ENCODE assay signal across 8 cellular contexts in genomic region chr1:62131093-62131725, GRCh38.
DNase-seq lines count a peak whose midpoint lies in the region; ATAC-seq and TF ChIP-seq lines count a peak whose summit lies in the region.

No MANE protein-coding gene starts in this region.

- peak; percentile 11 to 74 (median 44) for TF ChIP-seq CTCF in sigmoid colon (IDR thresholded peaks at IDR 0.05)

- no peak for TF ChIP-seq EP300 in sigmoid colon (IDR thresholded peaks at IDR 0.05)

- no peaks in the 10 kb centered on the region for H3K27me3 ChIP-seq in sigmoid colon

- H3K4me1 ChIP-seq in sigmoid colon = no peaks in the 10 kb centered on the region

- peak; percentile 32 for DNase-seq in DMS 273 treated with DMSO at 0.1 percent for 48 hours (lab: John Stamatoyannopoulos, UW)
- peak; percentile 71 for DNase-seq in NCI-H748 (lab: John Stamatoyannopoulos, UW; ENCODE audit: unreplicated experiment)
- DNase-seq in activated naive CD4-positive, alpha-beta T cell treated with anti-CD3 and anti-CD28 coated beads, Interleukin-2, amount 50 U/mL, for 16 hours = peak; percentile 17
- DNase-seq in left cardiac atrium = no peak
- no peak for DNase-seq in sigmoid colon
- no peak for DNase-seq in posterior vena cava (ENCODE audit: low spot score)

- peaks cover 0 to 12% (median 5%) of the 10 kb centered on the region in 4 donors for H3K36me3 ChIP-seq in sigmoid colon

- ATAC-seq in GM19397 (IDR thresholded peaks at IDR 0.05; ENCODE audit: unreplicated experiment) = peak; percentile 90
- peak; percentile 84 for ATAC-seq in HG03354 (IDR thresholded peaks at IDR 0.05; ENCODE audit: poor library complexity, severe bottlenecking, unreplicated experiment)
- peak; percentile 63 to 84 for ATAC-seq in left cardiac atrium

- no peak for TF ChIP-seq POLR2A in sigmoid colon (IDR thresholded peaks at IDR 0.05)

- no peak overlapping the region for H3K27ac ChIP-seq in sigmoid colon

- no peak overlapping the region for H3K4me3 ChIP-seq in sigmoid colon

- H3K9me3 ChIP-seq in sigmoid colon = no peaks in the 10 kb centered on the region

- WGBS in sigmoid colon, 2 donors = 78 to 80% methylated on average over 6 of the region's 6 CpGs

- intact Hi-C loops in left cardiac atrium (cut with DNase I) = loop anchor here in 1 of 2 donors (5.0 kb wide), 1 partner anchor 49 kb away; no protein-coding TSS in a partner anchor
- intact Hi-C loops in sigmoid colon (cut with DNase I) = no loop called here
- intact Hi-C loops in posterior vena cava (cut with DNase I) = no loop called here

Comparison
In these comparisons a context has a peak if more than half of its experiments do, and no peak if none do; other contexts are left out.
1. DNase-seq: peak in DMS 273 treated with DMSO at 0.1 percent for 48 hours (single experiment), NCI-H748 (single experiment) and activated naive CD4-positive, alpha-beta T cell treated with anti-CD3 and anti-CD28 coated beads, Interleukin-2, amount 50 U/mL, for 16 hours (single experiment); none in left cardiac atrium (single experiment), sigmoid colon (single experiment) and posterior vena cava (single experiment).
2. Peak in every context shown above with its lines, with median percentiles within 50 percentile points of each other: ATAC-seq.